Comparison of ENCODE assay signal across 33 cellular contexts in genomic region chr4:129561280-129561679, GRCh38.
"Had no signal": no experiment of that assay in that cellular context is flagged by ENCODE, and none has a peak within 500 bp of the region (broad histone marks: within the 10 kb centered on the region; RNA-seq: fewer than 3 reads in every experiment).

No MANE protein-coding gene starts in this region.

- H3K9me3 ChIP-seq: adrenal gland, body of pancreas, breast epithelium had no signal

- H3K4me3 ChIP-seq: adrenal gland, body of pancreas, breast epithelium had no signal

- DNase-seq: activated B cell treated with CpG ODN at 0.5 μM for 24 hours; activated CD4-positive, alpha-beta memory T cell treated with anti-CD3 and anti-CD28 coated beads for 36 hours; activated CD4-positive, alpha-beta T cell treated with anti-CD3 and anti-CD28 coated beads for 4 hours; activated CD4-positive, alpha-beta T cell treated with anti-CD3 and anti-CD28 coated beads, Interleukin-2, amount 10 ng/mL, durations not matched to agents 24 days and 14 days; activated CD4-positive, alpha-beta T cell treated with anti-CD3 and anti-CD28 coated beads, Interleukin-2, amount 50 U/mL, for 1 hour; activated CD4-positive, alpha-beta T cell treated with anti-CD3 and anti-CD28 coated beads, Interleukin-2, amount 50 U/mL, for 4 hours; activated CD4-positive, CD25-positive, alpha-beta regulatory T cell treated with anti-CD3 and anti-CD28 coated beads, Interleukin-2, amount 50 U/mL, for 72 hours; activated CD8-positive, alpha-beta memory T cell treated with anti-CD3 and anti-CD28 coated beads, Interleukin-2, amount 50 U/mL, for 4 hours; activated CD8-positive, alpha-beta T cell treated with anti-CD3 and anti-CD28 coated beads for 36 hours; activated effector memory CD4-positive, alpha-beta T cell treated with anti-CD3 and anti-CD28 coated beads, Interleukin-2, amount 50 U/mL, for 16 hours; activated gamma-delta T cell treated with Interleukin-2 at 50 U/mL for 16 hours; activated naive CD4-positive, alpha-beta T cell; activated naive CD4-positive, alpha-beta T cell treated with anti-CD3 and anti-CD28 coated beads for 36 hours; activated naive CD4-positive, alpha-beta T cell treated with anti-CD3 and anti-CD28 coated beads, Interleukin-2, amount 50 U/mL, for 16 hours; activated naive CD8-positive, alpha-beta T cell treated with anti-CD3 and anti-CD28 coated beads for 36 hours; activated T-cell treated with anti-CD3 and anti-CD28 coated beads for 4 hours; activated T-cell treated with anti-CD3 and anti-CD28 coated beads, Interleukin-2, amount 50 U/mL, for 1 hour; activated T-cell treated with anti-CD3 and anti-CD28 coated beads, Interleukin-2, amount 50 U/mL, for 4 hours; activated T-cell treated with anti-CD3 and anti-CD28 coated beads, Interleukin-2, amount 50 U/mL, for 72 hours; adrenal gland; amniotic stem cell; aorta; body of pancreas; central memory CD4-positive, alpha-beta T cell; T-helper 2 cell; T-helper 9 cell had no signal

- ATAC-seq: activated CD8-positive, alpha-beta T cell treated with anti-CD3 and anti-CD28 coated beads for 36 hours; activated naive CD4-positive, alpha-beta T cell treated with anti-CD3 and anti-CD28 coated beads, Interleukin-2, amount 50 U/mL, for 72 hours; activated T-cell treated with anti-CD3 and anti-CD28 coated beads, Interleukin-2, amount 50 U/mL, for 4 hours; activated T-cell treated with anti-CD3 and anti-CD28 coated beads, Interleukin-2, amount 50 U/mL, for 72 hours; activated T-helper 17 cell treated with anti-CD3 and anti-CD28 coated beads, Interleukin-2, amount 50 U/mL, for 72 hours; body of pancreas had no signal

- FAIRE-seq: astrocyte, TTC549 had no signal

- H3K27me3 ChIP-seq: adrenal gland, body of pancreas, brain microvascular endothelial cell, breast epithelium had no signal

- H3K4me1 ChIP-seq: adrenal gland, body of pancreas, breast epithelium had no signal

- H3K36me3 ChIP-seq: adrenal gland, brain microvascular endothelial cell, breast epithelium had no signal

- H3K27ac ChIP-seq: adrenal gland, body of pancreas, brain microvascular endothelial cell, breast epithelium, VCaP had no signal
